In the genomic region with DNA sequence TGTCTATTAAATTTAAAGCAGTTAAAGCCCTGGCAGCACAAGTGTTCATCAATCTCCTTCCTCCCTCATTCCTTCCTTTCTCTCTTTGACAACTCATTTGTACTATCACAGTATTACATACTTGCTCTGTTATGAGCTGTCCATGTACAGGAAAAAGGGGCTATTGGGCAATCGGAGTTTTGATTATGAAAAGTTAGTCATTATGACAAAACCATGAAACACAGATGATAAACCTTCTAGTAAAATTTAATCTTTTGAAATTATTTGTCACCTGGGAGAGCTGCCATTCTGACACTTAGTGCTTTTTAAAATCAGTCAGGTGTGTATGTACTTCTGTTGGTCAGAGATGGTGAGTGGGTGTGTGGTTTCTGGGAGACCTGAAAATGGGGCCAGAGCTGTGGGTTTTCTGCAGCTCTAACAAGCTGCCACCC, we compare ENCODE assay signal across 1 cellular context.
TF ChIP-seq lines count a peak whose summit lies in the region.

No MANE protein-coding gene starts in this region.

TF ChIP-seq in A549, 52 proteins besides CTCF, POLR2A, EP300 and RAD21 (continued from another document):
- TF ChIP-seq RCOR1 (IDR thresholded peaks at IDR 0.05; ENCODE audit: low read depth, low read length) (no peak), RNF2 (IDR thresholded peaks at IDR 0.05; ENCODE audit: borderline replicate concordance, low read depth) (no peak), HOXB13 (CRISPR knock-in tag; IDR thresholded peaks at IDR 0.05; ENCODE audit: low read depth) (no peak), ZFP36 (IDR thresholded peaks at IDR 0.05; ENCODE audit: borderline replicate concordance, partially characterized antibody) (no peak), JUNB (IDR thresholded peaks at IDR 0.05) (peak; percentile 43; the same call in 1 of the 2 replicates), ELK1 (IDR thresholded peaks at IDR 0.05; ENCODE audit: low read depth, low read length) (no peak)
